Comparison of ENCODE assay signal across 17 cellular contexts in the genomic region with DNA sequence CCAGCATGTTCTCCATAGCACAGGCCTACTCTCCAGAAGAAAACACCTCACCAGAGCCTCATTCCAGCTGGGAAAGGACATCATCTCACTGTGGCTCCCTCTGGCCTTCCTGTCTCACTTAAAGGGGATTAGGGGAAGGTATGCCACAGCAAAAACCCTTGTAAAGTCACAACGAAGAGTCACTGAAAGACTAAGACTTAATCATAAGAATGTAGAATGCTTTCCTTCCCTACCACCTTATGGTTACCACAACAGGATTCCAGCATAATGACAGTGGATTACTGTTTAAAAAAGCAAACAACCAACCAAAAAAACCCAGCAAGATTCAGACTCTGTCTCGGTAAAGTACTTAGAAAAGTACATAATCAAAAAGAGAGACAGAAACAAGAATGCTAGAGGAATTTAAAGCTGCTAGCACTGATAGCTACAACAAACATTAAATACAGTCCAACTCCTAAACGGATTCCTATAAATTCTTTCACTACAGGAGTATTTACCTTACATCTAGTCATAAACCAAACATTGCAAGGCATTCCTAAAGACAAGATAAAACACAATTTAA.
A peak's percentile ranks its signal among the peaks of the same experiment; 100 is the strongest.
DNase-seq lines count a peak whose midpoint lies in the region; ATAC-seq, FAIRE-seq and TF ChIP-seq lines count a peak whose summit lies in the region.
"Had no signal": no experiment of that assay in that cellular context is flagged by ENCODE, and none has a peak within 500 bp of the region (broad histone marks: within the 10 kb centered on the region; RNA-seq: fewer than 3 reads in every experiment).

No MANE protein-coding gene starts in this region.

- H3K36me3 Mint-ChIP-seq in naive B cell: peaks cover 55 to 59% of the 10 kb centered on the region in 2 donors
- H3K36me3 Mint-ChIP-seq: activated CD8-positive, alpha-beta memory T cell treated with anti-CD3 and anti-CD28 coated beads, Interleukin-2, amount 10 ng/mL, durations not matched to agents 7 days and 5 days; activated naive CD4-positive, alpha-beta T cell treated with anti-CD3 and anti-CD28 coated beads, Interleukin-2, amount 50 U/mL, for 72 hours; neural progenitor cell; stimulated activated effector memory CD8-positive, alpha-beta T cell treated with anti-CD3 and anti-CD28 coated beads, Interleukin-12 subunit alpha, Interleukin-12 subunit beta, amount 100 ng/mL, for 72 hours had no signal

- H3K4me3 ChIP-seq in AG10803 (ENCODE audit: low read length): no peak overlapping the region
- no peak overlapping the region for H3K4me3 ChIP-seq in astrocyte of the spinal cord (ENCODE audit: low read depth, low read length)
- H3K4me3 ChIP-seq: left ventricle myocardium inferior, neural progenitor cell had no signal

- no peaks in the 10 kb centered on the region for H3K27me3 Mint-ChIP-seq in naive B cell
- H3K27me3 Mint-ChIP-seq: CD4-positive, alpha-beta T cell had no signal

- no peak for TF ChIP-seq CTCF in AG10803 (conservative IDR thresholded peaks at IDR 0.05; ENCODE audit: low read length)
- no peak for TF ChIP-seq CTCF in astrocyte of the spinal cord (IDR thresholded peaks at IDR 0.05; ENCODE audit: low read depth, low read length)

- ATAC-seq in naive B cell (ENCODE audit: low read depth in 2 of 2) (no peak), HG03135 (IDR thresholded peaks at IDR 0.05; ENCODE audit: unreplicated experiment) (no peak), HG02885 (IDR thresholded peaks at IDR 0.05; ENCODE audit: poor library complexity, unreplicated experiment) (no peak)
- ATAC-seq: activated CD8-positive, alpha-beta memory T cell treated with anti-CD3 and anti-CD28 coated beads, Interleukin-2, amount 10 ng/mL, durations not matched to agents 7 days and 5 days; activated naive CD4-positive, alpha-beta T cell treated with anti-CD3 and anti-CD28 coated beads, Interleukin-2, amount 50 U/mL, for 72 hours; stimulated activated effector memory CD8-positive, alpha-beta T cell treated with anti-CD3 and anti-CD28 coated beads, Interleukin-12 subunit alpha, Interleukin-12 subunit beta, amount 100 ng/mL, for 72 hours had no signal

- in situ Hi-C loops in astrocyte of the spinal cord (cut with HindIII; ENCODE audit: low sequenced_read_pairs): no loop called here

- peaks cover 0 to 15% (median 8%) of the 10 kb centered on the region in 7 donors for H3K9me3 Mint-ChIP-seq in naive B cell
- H3K9me3 Mint-ChIP-seq: activated naive CD4-positive, alpha-beta T cell treated with anti-CD3 and anti-CD28 coated beads, Interleukin-2, amount 50 U/mL, for 72 hours; neural progenitor cell; stimulated activated effector memory CD8-positive, alpha-beta T cell treated with anti-CD3 and anti-CD28 coated beads, Interleukin-12 subunit alpha, Interleukin-12 subunit beta, amount 100 ng/mL, for 72 hours had no signal

- H3K27ac Mint-ChIP-seq in naive B cell: peak overlapping the region; percentile 49 to 92 (median 78)
- H3K27ac Mint-ChIP-seq: activated CD8-positive, alpha-beta memory T cell treated with anti-CD3 and anti-CD28 coated beads, Interleukin-2, amount 10 ng/mL, durations not matched to agents 7 days and 5 days; activated naive CD4-positive, alpha-beta T cell treated with anti-CD3 and anti-CD28 coated beads, Interleukin-2, amount 50 U/mL, for 72 hours; CD4-positive, alpha-beta T cell; neural progenitor cell; stimulated activated effector memory CD8-positive, alpha-beta T cell treated with anti-CD3 and anti-CD28 coated beads, Interleukin-12 subunit alpha, Interleukin-12 subunit beta, amount 100 ng/mL, for 72 hours had no signal

- H3K4me3 Mint-ChIP-seq in naive B cell: peak overlapping the region in 3 of 8 donors; percentile 37 to 77 (median 58)
- H3K4me3 Mint-ChIP-seq: activated CD8-positive, alpha-beta memory T cell treated with anti-CD3 and anti-CD28 coated beads, Interleukin-2, amount 10 ng/mL, durations not matched to agents 7 days and 5 days; CD4-positive, alpha-beta T cell; neural progenitor cell; stimulated activated effector memory CD8-positive, alpha-beta T cell treated with anti-CD3 and anti-CD28 coated beads, Interleukin-12 subunit alpha, Interleukin-12 subunit beta, amount 100 ng/mL, for 72 hours had no signal

- FAIRE-seq in GM19239 (lab: Jason Lieb, UNC): no peak
- FAIRE-seq: TTC549 had no signal

- peaks cover 51 to 57% (median 51%) of the 10 kb centered on the region in 3 donors for H3K4me1 Mint-ChIP-seq in naive B cell
- H3K4me1 Mint-ChIP-seq: activated CD8-positive, alpha-beta memory T cell treated with anti-CD3 and anti-CD28 coated beads, Interleukin-2, amount 10 ng/mL, durations not matched to agents 7 days and 5 days; neural progenitor cell; stimulated activated effector memory CD8-positive, alpha-beta T cell treated with anti-CD3 and anti-CD28 coated beads, Interleukin-12 subunit alpha, Interleukin-12 subunit beta, amount 100 ng/mL, for 72 hours had no signal

- DNase-seq in AG10803 (ENCODE audit: low read depth) (peak; percentile 61), HT-29 (ENCODE audit: low spot score) (peak; percentile 52), astrocyte of the spinal cord (ENCODE audit: low read depth, low spot score) (peak; percentile 76), naive B cell (no peak), GM19239 (ENCODE audit: insufficient read length, low spot score) (no peak), NOMO-1 (lab: John Stamatoyannopoulos, UW; ENCODE audit: unreplicated experiment in 2 of 2) (no peak)
- DNase-seq: activated CD8-positive, alpha-beta memory T cell treated with anti-CD3 and anti-CD28 coated beads, Interleukin-2, amount 10 ng/mL, durations not matched to agents 7 days and 5 days; CD4-positive, alpha-beta T cell; left ventricle myocardium inferior; NCI-H1105; NCI-H510A treated with DMSO at 0.1 percent for 48 hours had no signal

Comparison
In these comparisons a context has a peak if more than half of its experiments do, and no peak if none do; other contexts are left out.
1. DNase-seq: peak in AG10803 (single experiment), HT-29 (single experiment) and astrocyte of the spinal cord (single experiment); none in naive B cell (single experiment), GM19239 (single experiment) and NOMO-1 (0 of 2).